In the genomic region with DNA sequence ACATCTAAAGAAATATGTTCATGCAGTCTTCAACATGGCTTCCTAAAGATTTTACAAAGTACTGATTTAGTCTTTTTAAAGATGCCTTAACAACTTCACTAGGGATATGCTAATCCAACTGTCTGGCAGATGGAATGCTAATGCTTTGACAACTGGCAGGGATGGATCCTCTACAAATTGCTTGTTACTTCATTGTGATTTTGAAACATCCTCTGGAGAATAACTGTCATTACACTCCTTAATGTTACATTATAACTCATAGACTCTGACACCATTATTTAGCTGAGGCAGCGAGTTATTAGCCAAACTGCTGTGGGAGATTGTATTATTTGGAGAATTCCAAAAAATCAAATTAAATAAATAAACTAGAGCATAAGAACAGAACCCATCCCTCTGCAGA, we compare ENCODE assay signal across 21 cellular contexts.
"Had no signal": no experiment of that assay in that cellular context is flagged by ENCODE, and none has a peak within 500 bp of the region (broad histone marks: within the 10 kb centered on the region; RNA-seq: fewer than 3 reads in every experiment).

No MANE protein-coding gene starts in this region.

- ATAC-seq: body of pancreas; mucosa of descending colon; natural killer cell; sciatic nerve; stimulated activated naive CD8-positive, alpha-beta T cell treated with anti-CD3 and anti-CD28 coated beads, Interleukin-15, Interleukin-2, amounts not matched to agents 100 U/mL and 50 U/mL, for 24 hours; T-helper 17 cell; WTC11 had no signal

- H3K27me3 ChIP-seq: body of pancreas, suprapubic skin had no signal

- H3K4me1 Mint-ChIP-seq: activated CD4-positive, alpha-beta T cell treated with anti-CD3 and anti-CD28 coated beads, Interleukin-2, amount 10 ng/mL, durations not matched to agents 7 days and 5 days; activated naive CD4-positive, alpha-beta T cell treated with anti-CD3 and anti-CD28 coated beads, Interleukin-2, amount 10 ng/mL, durations not matched to agents 7 days and 5 days; central memory CD8-positive, alpha-beta T cell; natural killer cell; T-helper 17 cell had no signal

- H3K4me3 ChIP-seq: body of pancreas, lung, mucosa of descending colon, prostate gland, suprapubic skin had no signal

- H3K9me3 Mint-ChIP-seq: activated CD4-positive, alpha-beta T cell treated with anti-CD3 and anti-CD28 coated beads, Interleukin-2, amount 10 ng/mL, durations not matched to agents 7 days and 5 days; activated T-helper 2 cell treated with anti-CD3 and anti-CD28 coated beads, Interferon-gamma antibody, Interleukin-2, Interleukin-4, amounts not matched to agents 10 μg/mL and 5 μg/mL and 100 μg/mL, durations not matched to agents 14 hours and 24 hours and 36 hours; WTC11 had no signal

- H3K4me1 ChIP-seq: body of pancreas, prostate gland, suprapubic skin had no signal

- H3K27me3 Mint-ChIP-seq: activated CD4-positive, alpha-beta T cell treated with anti-CD3 and anti-CD28 coated beads, Interleukin-2, amount 10 ng/mL, durations not matched to agents 7 days and 5 days; activated naive CD4-positive, alpha-beta T cell treated with anti-CD3 and anti-CD28 coated beads, Interleukin-2, amount 10 ng/mL, durations not matched to agents 7 days and 5 days; central memory CD8-positive, alpha-beta T cell; T-helper 17 cell; type B pancreatic cell had no signal

- H3K27ac Mint-ChIP-seq: activated CD4-positive, alpha-beta T cell treated with anti-CD3 and anti-CD28 coated beads, Interleukin-2, amount 10 ng/mL, durations not matched to agents 7 days and 5 days; activated naive CD4-positive, alpha-beta T cell treated with anti-CD3 and anti-CD28 coated beads, Interleukin-2, amount 10 ng/mL, durations not matched to agents 7 days and 5 days; activated T-helper 2 cell treated with anti-CD3 and anti-CD28 coated beads, Interferon-gamma antibody, Interleukin-2, Interleukin-4, amounts not matched to agents 10 μg/mL and 5 μg/mL and 100 μg/mL, durations not matched to agents 14 hours and 24 hours and 36 hours; natural killer cell; T-helper 17 cell; type B pancreatic cell had no signal

- H3K27ac ChIP-seq: body of pancreas, prostate gland, suprapubic skin had no signal

- H3K36me3 Mint-ChIP-seq: activated naive CD4-positive, alpha-beta T cell treated with anti-CD3 and anti-CD28 coated beads, Interleukin-2, amount 10 ng/mL, durations not matched to agents 7 days and 5 days; natural killer cell; type B pancreatic cell; WTC11 had no signal

- H3K9me3 ChIP-seq: body of pancreas, mucosa of descending colon, prostate gland, suprapubic skin had no signal

- H3K36me3 ChIP-seq: prostate gland, suprapubic skin had no signal

- H3K4me3 Mint-ChIP-seq: activated CD4-positive, alpha-beta T cell treated with anti-CD3 and anti-CD28 coated beads, Interleukin-2, amount 10 ng/mL, durations not matched to agents 7 days and 5 days; activated naive CD4-positive, alpha-beta T cell treated with anti-CD3 and anti-CD28 coated beads, Interleukin-2, amount 10 ng/mL, durations not matched to agents 7 days and 5 days; central memory CD8-positive, alpha-beta T cell; natural killer cell; T-helper 17 cell; type B pancreatic cell; WTC11 had no signal

- DNase-seq: activated CD4-positive, alpha-beta T cell treated with anti-CD3 and anti-CD28 coated beads, Interleukin-2, amount 10 ng/mL, durations not matched to agents 7 days and 5 days; activated naive CD4-positive, alpha-beta T cell treated with anti-CD3 and anti-CD28 coated beads, Interleukin-2, amount 10 ng/mL, durations not matched to agents 7 days and 5 days; activated T-cell treated with anti-CD3 and anti-CD28 coated beads for 4 hours; body of pancreas; cortex of kidney; effector memory CD4-positive, alpha-beta T cell; left cardiac atrium; mucosa of descending colon; natural killer cell; stimulated activated CD4-positive, alpha-beta T cell treated with anti-CD3 and anti-CD28 coated beads, Interleukin-12 subunit alpha, Interleukin-12 subunit beta, amount 100 ng/mL, for 4 hours; stimulated activated CD4-positive, alpha-beta T cell treated with anti-CD3 and anti-CD28 coated beads, Interleukin-2, amount 100 ng/mL, for 48 hours; stimulated activated naive CD8-positive, alpha-beta T cell treated with anti-CD3 and anti-CD28 coated beads, Interleukin-15, Interleukin-2, amounts not matched to agents 100 U/mL and 50 U/mL, for 24 hours; T-helper 17 cell had no signal
